17 cellular contexts compared by ENCODE assay signal in the genomic region with DNA sequence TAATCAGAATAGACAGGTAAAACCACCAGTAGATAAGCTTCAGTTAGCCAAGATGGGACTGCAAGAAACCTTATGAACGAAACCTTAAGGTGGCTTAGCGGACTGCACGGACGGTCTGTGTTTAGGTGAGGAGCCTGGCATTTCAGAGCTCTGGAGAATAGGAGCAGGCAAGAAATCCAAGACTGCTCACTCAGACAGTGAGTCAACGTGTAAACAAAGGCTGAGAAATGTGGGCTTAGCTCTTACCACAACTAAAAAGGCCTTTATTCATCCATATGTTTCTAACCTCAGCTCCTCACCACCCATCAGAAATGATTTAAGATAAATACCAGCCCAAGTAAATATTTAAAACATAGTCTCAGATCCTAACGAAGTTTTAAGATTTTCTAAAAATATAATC.
DNase-seq lines count a peak whose midpoint lies in the region; ATAC-seq and TF ChIP-seq lines count a peak whose summit lies in the region.
"Had no signal": no experiment of that assay in that cellular context is flagged by ENCODE, and none has a peak within 500 bp of the region (broad histone marks: within the 10 kb centered on the region; RNA-seq: fewer than 3 reads in every experiment).

No MANE protein-coding gene starts in this region.

- in situ Hi-C loops in mammary epithelial cell (cut with MboI; ENCODE audit: low sequenced_read_pairs in 2 of 2) = no loop called here

- dilution Hi-C loops in mammary epithelial cell (cut with HindIII; ENCODE audit: low sequenced_read_pairs) = no loop called here

- no peak for ATAC-seq in HG02870 (IDR thresholded peaks at IDR 0.05; ENCODE audit: unreplicated experiment)
- ATAC-seq: activated CD4-positive, alpha-beta T cell treated with anti-CD3 and anti-CD28 coated beads for 36 hours; gastrocnemius medialis; GM12878; pancreas had no signal

- peaks cover 5% of the 10 kb centered on the region for H3K4me1 ChIP-seq in mammary epithelial cell (ENCODE audit: insufficient read depth, low read length)
- H3K4me1 ChIP-seq: gastrocnemius medialis, pancreas had no signal

- H2AFZ ChIP-seq in mammary epithelial cell (ENCODE audit: low read depth, low read length) = no peak overlapping the region

- no TSS peak for BruUV-seq in mammary epithelial cell (replicated peaks; lab: Mats Ljungman, UMichigan)

- H3K4me1 Mint-ChIP-seq in activated naive CD4-positive, alpha-beta T cell treated with anti-CD3 and anti-CD28 coated beads, Interleukin-2, amount 10 ng/mL, durations not matched to agents 7 days and 5 days = no peaks in the 10 kb centered on the region
- H3K4me1 Mint-ChIP-seq: activated CD4-positive, alpha-beta T cell treated with anti-CD3 and anti-CD28 coated beads for 36 hours had no signal

- H3K4me3 ChIP-seq in AG10803 (ENCODE audit: low read length) = no peak overlapping the region
- no peak overlapping the region for H3K4me3 ChIP-seq in mammary epithelial cell (replicated peaks in 1 of 3; ENCODE audit: insufficient read depth in 1 of 3, low read depth in 2 of 3, low read length in 3 of 3)
- H3K4me3 ChIP-seq: gastrocnemius medialis, GM12878, pancreas had no signal

- no peak overlapping the region for H3K27ac Mint-ChIP-seq in activated naive CD4-positive, alpha-beta T cell treated with anti-CD3 and anti-CD28 coated beads, Interleukin-2, amount 10 ng/mL, durations not matched to agents 7 days and 5 days
- H3K27ac Mint-ChIP-seq: activated CD4-positive, alpha-beta T cell treated with anti-CD3 and anti-CD28 coated beads for 36 hours; activated naive CD8-positive, alpha-beta T cell treated with anti-CD3 and anti-CD28 coated beads, Interleukin-2, amount 10 ng/mL, durations not matched to agents 7 days and 5 days had no signal

- H3K36me3 ChIP-seq in mammary epithelial cell (ENCODE audit: insufficient read depth, low read length) = no peaks in the 10 kb centered on the region
- H3K36me3 ChIP-seq: gastrocnemius medialis, pancreas had no signal

- H3K9me3 ChIP-seq in mammary epithelial cell (replicated peaks; ENCODE audit: insufficient read depth, low read length) = no peaks in the 10 kb centered on the region
- H3K9me3 ChIP-seq: gastrocnemius medialis, pancreas had no signal

- H3K27me3 Mint-ChIP-seq in activated naive CD4-positive, alpha-beta T cell treated with anti-CD3 and anti-CD28 coated beads, Interleukin-2, amount 10 ng/mL, durations not matched to agents 7 days and 5 days = no peaks in the 10 kb centered on the region
- H3K27me3 Mint-ChIP-seq: activated naive CD8-positive, alpha-beta T cell treated with anti-CD3 and anti-CD28 coated beads, Interleukin-2, amount 10 ng/mL, durations not matched to agents 7 days and 5 days had no signal

- H3K79me2 ChIP-seq in mammary epithelial cell (ENCODE audit: insufficient read depth, low read length) = no peaks in the 10 kb centered on the region

- H3K9ac ChIP-seq in mammary epithelial cell (ENCODE audit: insufficient read depth, low read length) = no peak overlapping the region

- intact Hi-C loops in mammary epithelial cell (cut with micrococcal nuclease) = no loop called here

- CTCF ChIA-PET in mammary epithelial cell (lab: Charles Lee; ENCODE audit: low non-redundant PET) = interaction anchor here (0.7 kb wide), 1 partner anchor 66 kb away, joined by 3 read pairs; no protein-coding TSS in a partner anchor
- CTCF ChIA-PET in activated naive CD4-positive, alpha-beta T cell treated with anti-CD3 and anti-CD28 coated beads, Interleukin-2, amount 10 ng/mL, durations not matched to agents 7 days and 5 days (lab: Charles Lee) = interaction anchor here (1.6 kb wide), 1 partner anchor 66 kb away, joined by 7 read pairs; no protein-coding TSS in a partner anchor

- no peak overlapping the region for H3K4me3 Mint-ChIP-seq in activated naive CD4-positive, alpha-beta T cell treated with anti-CD3 and anti-CD28 coated beads, Interleukin-2, amount 10 ng/mL, durations not matched to agents 7 days and 5 days
- H3K4me3 Mint-ChIP-seq: activated CD4-positive, alpha-beta T cell treated with anti-CD3 and anti-CD28 coated beads for 36 hours; activated naive CD8-positive, alpha-beta T cell treated with anti-CD3 and anti-CD28 coated beads, Interleukin-2, amount 10 ng/mL, durations not matched to agents 7 days and 5 days had no signal

- H3K4me2 ChIP-seq in mammary epithelial cell (ENCODE audit: insufficient read depth, low read depth, low read length) = peak overlapping the region; percentile 61

- H3K27me3 ChIP-seq in mammary epithelial cell (ENCODE audit: insufficient read depth, low read length) = no peaks in the 10 kb centered on the region
- H3K27me3 ChIP-seq: gastrocnemius medialis had no signal

- no peak overlapping the region for H3K27ac ChIP-seq in mammary epithelial cell (ENCODE audit: insufficient read depth, low read depth, low read length)
- H3K27ac ChIP-seq: gastrocnemius medialis, pancreas had no signal

- H3K9me3 Mint-ChIP-seq in activated naive CD4-positive, alpha-beta T cell treated with anti-CD3 and anti-CD28 coated beads, Interleukin-2, amount 10 ng/mL, durations not matched to agents 7 days and 5 days = peaks cover 3% of the 10 kb centered on the region
- H3K9me3 Mint-ChIP-seq: activated naive CD8-positive, alpha-beta T cell treated with anti-CD3 and anti-CD28 coated beads, Interleukin-2, amount 10 ng/mL, durations not matched to agents 7 days and 5 days had no signal

- TF ChIP-seq CTCF in AG10803 (conservative IDR thresholded peaks at IDR 0.05; ENCODE audit: low read length) (no peak), mammary epithelial cell (conservative IDR thresholded peaks at IDR 0.05 in 1 of 2, IDR thresholded peaks at IDR 0.05 in 1 of 2; ENCODE audit: extremely low read depth in 1 of 2, insufficient read depth in 1 of 2, low read depth in 1 of 2, low read length in 2 of 2) (no peak)

- H3K36me3 Mint-ChIP-seq in activated naive CD4-positive, alpha-beta T cell treated with anti-CD3 and anti-CD28 coated beads, Interleukin-2, amount 10 ng/mL, durations not matched to agents 7 days and 5 days = no peaks in the 10 kb centered on the region
- H3K36me3 Mint-ChIP-seq: activated naive CD8-positive, alpha-beta T cell treated with anti-CD3 and anti-CD28 coated beads, Interleukin-2, amount 10 ng/mL, durations not matched to agents 7 days and 5 days had no signal

- 41% methylated on average over 6 of the region's 6 CpGs for WGBS in mammary epithelial cell (ENCODE audit: low coverage, missing lambda C conversion rate)

- no peaks in the 10 kb centered on the region for H4K20me1 ChIP-seq in mammary epithelial cell (ENCODE audit: insufficient read depth, low read length)

- DNase-seq in AG10803 (ENCODE audit: low read depth) = peak; percentile 87
- peak; percentile 94 for DNase-seq in HT1080 (ENCODE audit: low read depth)
- peak; percentile 84 for DNase-seq in mammary epithelial cell
- DNase-seq in kidney tubule cell (ENCODE audit: low spot score) = peak; percentile 55
- no peak for DNase-seq in stimulated activated CD4-positive, alpha-beta T cell treated with anti-CD3 and anti-CD28 coated beads, Interleukin-1b, Interleukin-23, amount 100 ng/mL, for 48 hours
- no peak for DNase-seq in activated naive CD4-positive, alpha-beta T cell treated with anti-CD3 and anti-CD28 coated beads, Interleukin-2, amount 10 ng/mL, durations not matched to agents 7 days and 5 days
- DNase-seq in cerebellum (ENCODE audit: low spot score) = no peak
- DNase-seq: activated CD4-positive, alpha-beta T cell treated with anti-CD3 and anti-CD28 coated beads for 36 hours; activated naive CD8-positive, alpha-beta T cell treated with anti-CD3 and anti-CD28 coated beads, Interleukin-2, amount 10 ng/mL, durations not matched to agents 7 days and 5 days; activated T-cell treated with anti-CD3 and anti-CD28 coated beads, Interleukin-2, amount 50 U/mL, for 1 hour; gastrocnemius medialis; KG1; NCI-H187; NCI-H774; pancreas had no signal

Comparison
In these comparisons a context has a peak if more than half of its experiments do, and no peak if none do; other contexts are left out.
1. DNase-seq: peak in AG10803 (single experiment), HT1080 (single experiment), mammary epithelial cell (single experiment) and kidney tubule cell (single experiment); none in stimulated activated CD4-positive, alpha-beta T cell treated with anti-CD3 and anti-CD28 coated beads, Interleukin-1b, Interleukin-23, amount 100 ng/mL, for 48 hours (single experiment), activated naive CD4-positive, alpha-beta T cell treated with anti-CD3 and anti-CD28 coated beads, Interleukin-2, amount 10 ng/mL, durations not matched to agents 7 days and 5 days (single experiment) and cerebellum (single experiment).